Comparison of ENCODE assay signal across 13 cellular contexts in the genomic region with DNA sequence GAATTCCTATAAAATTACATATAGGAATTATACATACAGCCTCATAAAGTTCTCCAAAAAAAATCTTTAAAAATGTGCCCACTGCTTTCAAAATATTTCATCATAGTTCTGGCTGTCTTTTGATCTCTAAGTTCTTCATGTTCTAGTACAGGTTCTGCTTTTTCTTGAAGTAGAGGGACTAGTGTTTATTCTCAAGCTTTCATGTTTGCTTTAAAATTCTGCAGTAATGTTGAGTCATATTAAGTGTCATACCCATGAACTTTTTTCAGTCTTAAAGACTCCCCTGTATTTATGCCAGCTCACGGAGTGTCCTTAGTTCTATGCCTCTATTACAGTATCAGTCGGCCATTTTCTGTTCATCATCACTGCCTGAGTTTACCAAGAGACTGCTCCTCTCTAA. TPM values are rescaled to one million over a fixed set of nuclear protein-coding genes. Genes with fewer than 3 reads are reported as not detected.
DNase-seq lines count a peak whose midpoint lies in the region; ATAC-seq, FAIRE-seq and TF ChIP-seq lines count a peak whose summit lies in the region.
"Had no signal": no experiment of that assay in that cellular context is flagged by ENCODE, and none has a peak within 500 bp of the region (broad histone marks: within the 10 kb centered on the region; RNA-seq: fewer than 3 reads in every experiment).

No MANE protein-coding gene starts in this region.

- H3K36me3 ChIP-seq in bronchial epithelial cell (ENCODE audit: control insufficient read depth, insufficient read depth, low read length): peaks cover 1% of the 10 kb centered on the region

- no peak for FAIRE-seq in bronchial epithelial cell (lab: Jason Lieb, UNC)
- FAIRE-seq: keratinocyte had no signal

- no peaks in the 10 kb centered on the region for H3K27me3 ChIP-seq in bronchial epithelial cell (ENCODE audit: control insufficient read depth, insufficient read depth, low read length)

- H3K36me3 Mint-ChIP-seq in CD14-positive monocyte: peaks cover 36 to 38% of the 10 kb centered on the region in 2 donors

- TF ChIP-seq CTCF in CD14-positive monocyte (IDR thresholded peaks at IDR 0.05) (no peak), bronchial epithelial cell (IDR thresholded peaks at IDR 0.05; ENCODE audit: insufficient read depth, low read length, severe bottlenecking) (no peak)

- ATAC-seq in HG03280 (IDR thresholded peaks at IDR 0.05; ENCODE audit: unreplicated experiment): no peak
- ATAC-seq: effector memory CD8-positive, alpha-beta T cell had no signal

- no peak for DNase-seq in CD14-positive monocyte (ENCODE audit: low spot score)
- DNase-seq in MV-4-11 (lab: John Stamatoyannopoulos, UW): peak; percentile 83
- DNase-seq in bronchial epithelial cell (ENCODE audit: low read depth): peak; percentile 84
- peak; percentile 19 for DNase-seq in myocyte (ENCODE audit: low read depth)
- DNase-seq in KBM-7: no peak
- no peak for DNase-seq in iPS-NIHi7 (ENCODE audit: extremely low spot score)
- DNase-seq in activated gamma-delta T cell (lab: John Stamatoyannopoulos, UW): no peak
- DNase-seq: activated T-cell treated with anti-CD3 and anti-CD28 coated beads, Interleukin-2, amount 50 U/mL, for 4 hours; effector memory CD8-positive, alpha-beta T cell; KG1; NCI-H524 had no signal

- no peak overlapping the region for H3K4me3 ChIP-seq in bronchial epithelial cell (ENCODE audit: low read depth, low read length)

- peak overlapping the region; percentile 3 to 87 (median 11) for H3K27ac Mint-ChIP-seq in CD14-positive monocyte
- H3K27ac Mint-ChIP-seq: effector memory CD8-positive, alpha-beta T cell had no signal

- H3K9me3 Mint-ChIP-seq in CD14-positive monocyte: no peaks in the 10 kb centered on the region
- H3K9me3 Mint-ChIP-seq: activated T-cell treated with anti-CD3 and anti-CD28 coated beads, Interleukin-2, amount 50 U/mL, for 4 hours; effector memory CD8-positive, alpha-beta T cell had no signal

- no peak overlapping the region for H3K4me3 Mint-ChIP-seq in CD14-positive monocyte
- H3K4me3 Mint-ChIP-seq: activated T-cell treated with anti-CD3 and anti-CD28 coated beads, Interleukin-2, amount 50 U/mL, for 4 hours; effector memory CD8-positive, alpha-beta T cell had no signal

- peaks cover 12% of the 10 kb centered on the region for H3K4me1 Mint-ChIP-seq in CD14-positive monocyte

- intact Hi-C loops in CD14-positive monocyte (cut with micrococcal nuclease): no loop called here

- H3K27me3 Mint-ChIP-seq in CD14-positive monocyte (ENCODE audit: low read depth in 3 of 3): peaks cover 0 to 2% (median 0%) of the 10 kb centered on the region in 3 donors
- H3K27me3 Mint-ChIP-seq: effector memory CD8-positive, alpha-beta T cell had no signal

- in situ Hi-C loops in KBM-7 (cut with MboI; ENCODE audit: low pct_unique_long_range_greater_than_20kb, low sequenced_read_pairs): no loop called here

RNA-seq across cellular contexts. Expression of gene CCDC141, which starts 54.8 kb away (rescaled TPM):
- not detected for polyA plus RNA-seq in CD14-positive monocyte
- total RNA-seq in bronchial epithelial cell (not detected in 2 replicates), myocyte (32.4 and 61.8 TPM in 2 replicates)
- 10.9 TPM for polyA plus RNA-seq in myocyte (2012)
- polyA plus RNA-seq: keratinocyte had no signal

Comparison
In these comparisons a context has a peak if more than half of its experiments do, and no peak if none do; other contexts are left out.
1. DNase-seq: peak in MV-4-11 (single experiment), bronchial epithelial cell (single experiment) and myocyte (single experiment); none in CD14-positive monocyte (single experiment), KBM-7 (single experiment), iPS-NIHi7 (single experiment) and activated gamma-delta T cell (single experiment).
2. RNA of gene CCDC141, which starts 54.8 kb away (total RNA-seq): 32.4 to 61.8 TPM in myocyte; not detected in bronchial epithelial cell; every median in the first group is over 10 times any median in the second.